8 cellular contexts compared by ENCODE assay signal in genomic region chrX:152897216-152898144, GRCh38. TPM values are rescaled to one million over a fixed set of nuclear protein-coding genes. Genes with fewer than 3 reads are reported as not detected.
A peak's percentile ranks its signal among the peaks of the same experiment; 100 is the strongest.
DNase-seq lines count a peak whose midpoint lies in the region; ATAC-seq, FAIRE-seq and TF ChIP-seq lines count a peak whose summit lies in the region.

Gene ZNF185, plus strand, starts transcription at chrX:152898067. Its CDS starts 16,423 bp downstream, at chrX:152914490.

- H3K9me3 Mint-ChIP-seq in CD4-positive, alpha-beta T cell = no peaks in the 10 kb centered on the region

- no peaks in the 10 kb centered on the region for H3K27me3 ChIP-seq in cardiac muscle cell
- peaks cover 21% of the 10 kb centered on the region for H3K27me3 ChIP-seq in CD4-positive, alpha-beta T cell (ENCODE audit: control insufficient read depth, insufficient read depth, low read length)

- no peak within 1 kb of the TSS for H3K27ac ChIP-seq in cardiac muscle cell
- no peak within 1 kb of the TSS for H3K27ac ChIP-seq in CD4-positive, alpha-beta T cell (ENCODE audit: low read depth, low read length)

- H3K27ac Mint-ChIP-seq in CD4-positive, alpha-beta T cell = no peak within 1 kb of the TSS

- no peaks in the 10 kb centered on the region for H3K9me3 ChIP-seq in cardiac muscle cell (ENCODE audit: low read depth)
- no peaks in the 10 kb centered on the region for H3K9me3 ChIP-seq in CD4-positive, alpha-beta T cell (ENCODE audit: control insufficient read depth, low read length)

- TF ChIP-seq CTCF in cardiac muscle cell (IDR thresholded peaks at IDR 0.05; ENCODE audit: low read depth, low read length) = no peak
- no peak for TF ChIP-seq CTCF in CD4-positive, alpha-beta T cell (IDR thresholded peaks at IDR 0.05)

- no peaks in the 10 kb centered on the region for H3K4me1 Mint-ChIP-seq in CD4-positive, alpha-beta T cell (ENCODE audit: low read depth)

- H3K4me1 ChIP-seq in cardiac muscle cell (ENCODE audit: low read depth) = no peaks in the 10 kb centered on the region

- ATAC-seq in CD4-positive, alpha-beta T cell (ENCODE audit: poor library complexity) = no peak
- ATAC-seq in GM19455 (IDR thresholded peaks at IDR 0.05; ENCODE audit: unreplicated experiment) = no peak

- intact Hi-C loops in cardiac septum (cut with DNase I) = no loop called here
- intact Hi-C loops in CD4-positive, alpha-beta T cell (cut with DNase I, micrococcal nuclease) = no loop called here

- POLR2A ChIA-PET in CD4-positive, alpha-beta T cell (lab: Charles Lee) = no interaction called here

- H3K36me3 ChIP-seq in cardiac muscle cell = no peaks in the 10 kb centered on the region

- no peak within 1 kb of the TSS for H3K4me3 Mint-ChIP-seq in CD4-positive, alpha-beta T cell

- FAIRE-seq in urothelium cell line (lab: Jason Lieb, UNC) = no peak

- no peaks in the 10 kb centered on the region for H3K36me3 Mint-ChIP-seq in CD4-positive, alpha-beta T cell (ENCODE audit: low read depth)

- CTCF ChIA-PET in CD4-positive, alpha-beta T cell (lab: Charles Lee) = no interaction called here

- peaks cover 26% of the 10 kb centered on the region for H3K27me3 Mint-ChIP-seq in CD4-positive, alpha-beta T cell

- peak within 1 kb of the TSS; percentile 26 for H3K4me3 ChIP-seq in cardiac muscle cell

- DNase-seq in cardiac muscle cell (ENCODE audit: low read depth in 1 of 2, low spot score in 1 of 2) (peak; percentile 58 to 74), cardiac septum (ENCODE audit: low spot score) (no peak), astrocyte of the hippocampus (ENCODE audit: low read depth, low spot score) (peak; percentile 82), kidney tubule cell (ENCODE audit: low spot score) (peak; percentile 82), urothelium cell line (ENCODE audit: low spot score) (peak; percentile 92), GM19240 (ENCODE audit: insufficient read length, low spot score) (no peak)
- no peak for DNase-seq in CD4-positive, alpha-beta T cell

RNA-seq across cellular contexts. Expression of gene ZNF185, which starts in this region (rescaled TPM):
- total RNA-seq in cardiac muscle cell (10.3 and 11.7 TPM in 2 replicates), cardiac septum (1.4 TPM)
- polyA plus RNA-seq in cardiac muscle cell = 9.2 and 10.8 TPM in 2 replicates
- 1 to 10 TPM; 1.4 to 1.5 TPM for total RNA-seq in CD4-positive, alpha-beta T cell

Comparison
In these comparisons a context has a peak if more than half of its experiments do, and no peak if none do; other contexts are left out.
1. DNase-seq: peak in cardiac muscle cell (2 of 2), astrocyte of the hippocampus (single experiment), kidney tubule cell (single experiment) and urothelium cell line (single experiment); none in cardiac septum (single experiment), CD4-positive, alpha-beta T cell (0 of 10) and GM19240 (single experiment).